In the genomic region with DNA sequence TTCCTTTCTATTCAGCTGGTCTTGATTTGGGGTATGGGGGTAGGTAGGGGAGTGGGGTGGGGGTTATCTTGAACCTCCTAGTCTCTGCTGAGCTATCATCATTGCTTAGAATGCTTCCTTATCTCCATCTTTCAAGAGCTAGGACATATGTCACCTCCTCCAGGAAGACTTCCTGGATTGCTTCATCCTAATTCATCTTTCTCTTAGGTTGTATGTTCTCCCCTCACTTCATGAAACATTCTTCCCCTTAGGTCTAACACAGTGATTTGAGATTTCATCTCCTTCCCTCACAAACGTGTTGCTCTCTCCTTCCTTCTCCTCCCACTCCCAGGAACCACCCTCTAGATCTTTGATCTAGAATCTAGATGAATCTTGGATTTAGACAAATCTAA, we compare ENCODE assay signal across 14 cellular contexts. TPM values are rescaled to one million over a fixed set of nuclear protein-coding genes. Genes with fewer than 3 reads are reported as not detected.
DNase-seq lines count a peak whose midpoint lies in the region; ATAC-seq, FAIRE-seq and TF ChIP-seq lines count a peak whose summit lies in the region.
"Had no signal": no experiment of that assay in that cellular context is flagged by ENCODE, and none has a peak within 500 bp of the region (broad histone marks: within the 10 kb centered on the region; RNA-seq: fewer than 3 reads in every experiment).

No MANE protein-coding gene starts in this region.

- FAIRE-seq in astrocyte (lab: Jason Lieb, UNC): no peak

- H2AFZ ChIP-seq in astrocyte (ENCODE audit: low read depth, low read length): no peak overlapping the region

- no peaks in the 10 kb centered on the region for H3K27me3 Mint-ChIP-seq in Caco-2 (ENCODE audit: insufficient read depth, unreplicated experiment)
- H3K27me3 Mint-ChIP-seq in astrocyte (ENCODE audit: low read depth, unreplicated experiment): no peaks in the 10 kb centered on the region

- peaks cover 15% of the 10 kb centered on the region for H3K36me3 Mint-ChIP-seq in Caco-2 (ENCODE audit: insufficient read depth, unreplicated experiment)
- peaks cover 7% of the 10 kb centered on the region for H3K36me3 Mint-ChIP-seq in astrocyte (ENCODE audit: low read depth, unreplicated experiment)

- H3K4me3 Mint-ChIP-seq in Caco-2 (ENCODE audit: unreplicated experiment) (peak overlapping the region; percentile 39), astrocyte (ENCODE audit: unreplicated experiment) (peak overlapping the region; percentile 27)
- H3K4me3 Mint-ChIP-seq: activated T-helper 1 cell treated with anti-CD3 and anti-CD28 coated beads, Interleukin-12 subunit alpha, Interleukin-12 subunit beta, Interleukin-2, Interleukin-4 antibody, amounts not matched to agents 30 ng/mL and 10 ng/mL and 1 ng/mL, durations not matched to agents 14 hours and 24 hours and 36 hours had no signal

- H3K79me2 ChIP-seq in astrocyte (ENCODE audit: insufficient read depth, low read length): peaks cover 20% of the 10 kb centered on the region

- CTCF ChIA-PET in Caco-2 (lab: Charles Lee): interaction anchor here (0.7 to 1.0 kb wide), 2 partner anchors 56 to 78 kb away, joined by 3 to 7 read pairs; no protein-coding TSS in a partner anchor

- H3K4me3 ChIP-seq in Caco-2 (ENCODE audit: low read depth, low read length) (no peak overlapping the region), astrocyte (ENCODE audit: insufficient read depth, low read depth, low read length) (no peak overlapping the region), liver (ENCODE audit: low read depth in 1 of 3, low read length in 3 of 3) (no peak overlapping the region), spleen (no peak overlapping the region)

- H4K20me1 ChIP-seq in astrocyte (ENCODE audit: insufficient read depth, low read length): peaks cover 4% of the 10 kb centered on the region

- no peak for TF ChIP-seq POLR2A in spleen (IDR thresholded peaks at IDR 0.05)

- H3K36me3 ChIP-seq in Caco-2 (ENCODE audit: control insufficient read depth, insufficient read depth, low read length) (no peaks in the 10 kb centered on the region), astrocyte (ENCODE audit: insufficient read depth, low read length) (no peaks in the 10 kb centered on the region), liver (ENCODE audit: control insufficient read depth in 4 of 4, insufficient read depth in 3 of 4, low read depth in 1 of 4, low read length in 3 of 4) (no peaks in the 10 kb centered on the region), spleen (peaks cover 0 to 5% (median 0%) of the 10 kb centered on the region in 6 donors)
- H3K36me3 ChIP-seq: BE2C, brain microvascular endothelial cell had no signal

- no peak for DNase-seq in Caco-2
- DNase-seq in astrocyte (ENCODE audit: low read depth): no peak
- DNase-seq in spleen: no peak
- DNase-seq in posterior vena cava (ENCODE audit: low spot score): no peak
- DNase-seq in NOMO-1 treated with DMSO at 0.1 percent for 48 hours (lab: John Stamatoyannopoulos, UW; ENCODE audit: unreplicated experiment): no peak
- DNase-seq: activated CD4-positive, alpha-beta T cell treated with anti-CD3 and anti-CD28 coated beads for 4 hours; BE2C had no signal

- H3K27ac Mint-ChIP-seq in Caco-2 (ENCODE audit: unreplicated experiment): peak overlapping the region; percentile 79
- no peak overlapping the region for H3K27ac Mint-ChIP-seq in astrocyte (ENCODE audit: unreplicated experiment)
- H3K27ac Mint-ChIP-seq: activated T-helper 1 cell treated with anti-CD3 and anti-CD28 coated beads, Interleukin-12 subunit alpha, Interleukin-12 subunit beta, Interleukin-2, Interleukin-4 antibody, amounts not matched to agents 30 ng/mL and 10 ng/mL and 1 ng/mL, durations not matched to agents 14 hours and 24 hours and 36 hours had no signal

- TF ChIP-seq CTCF in Caco-2 (IDR thresholded peaks at IDR 0.05; ENCODE audit: insufficient read depth in 1 of 2, low read depth in 1 of 2, low read length in 1 of 2, severe bottlenecking in 1 of 2, unreplicated experiment in 1 of 2) (no peak), astrocyte (IDR thresholded peaks at IDR 0.05; ENCODE audit: insufficient read depth, low read depth, low read length) (no peak), liver (IDR thresholded peaks at IDR 0.05; ENCODE audit: low read depth, low read length, missing input control) (no peak), spleen (IDR thresholded peaks at IDR 0.05 in 8 of 11, conservative IDR thresholded peaks at IDR 0.05 in 3 of 11) (no peak)

- H3K9me3 Mint-ChIP-seq in Caco-2 (ENCODE audit: unreplicated experiment): no peaks in the 10 kb centered on the region
- no peaks in the 10 kb centered on the region for H3K9me3 Mint-ChIP-seq in astrocyte (ENCODE audit: unreplicated experiment)
- H3K9me3 Mint-ChIP-seq: activated T-helper 1 cell treated with anti-CD3 and anti-CD28 coated beads, Interleukin-12 subunit alpha, Interleukin-12 subunit beta, Interleukin-2, Interleukin-4 antibody, amounts not matched to agents 30 ng/mL and 10 ng/mL and 1 ng/mL, durations not matched to agents 14 hours and 24 hours and 36 hours had no signal

- no peaks in the 10 kb centered on the region for H3K27me3 ChIP-seq in Caco-2 (replicated peaks; ENCODE audit: control insufficient read depth, insufficient read depth, low read length)
- H3K27me3 ChIP-seq in astrocyte (ENCODE audit: insufficient read depth, low read length): no peaks in the 10 kb centered on the region
- H3K27me3 ChIP-seq in liver (ENCODE audit: control insufficient read depth in 4 of 4, insufficient read depth in 4 of 4, low read length in 3 of 4): no peaks in the 10 kb centered on the region
- H3K27me3 ChIP-seq in spleen (replicated peaks in 1 of 7): no peaks in the 10 kb centered on the region
- H3K27me3 ChIP-seq: BE2C, brain microvascular endothelial cell had no signal

- no peaks in the 10 kb centered on the region for H3K9me3 ChIP-seq in Caco-2
- no peaks in the 10 kb centered on the region for H3K9me3 ChIP-seq in astrocyte (ENCODE audit: insufficient read depth, low read depth, low read length)
- no peaks in the 10 kb centered on the region for H3K9me3 ChIP-seq in liver (ENCODE audit: control insufficient read depth in 4 of 4, low read length in 3 of 4)
- H3K9me3 ChIP-seq in spleen: no peaks in the 10 kb centered on the region
- H3K9me3 ChIP-seq: BE2C had no signal

- TF ChIP-seq RAD21 in liver (IDR thresholded peaks at IDR 0.05): no peak

- peak overlapping the region; percentile 76 for H3K4me2 ChIP-seq in astrocyte (ENCODE audit: low read length)

- peak overlapping the region; percentile 90 for H3K9ac ChIP-seq in astrocyte (ENCODE audit: low read length)
- no peak overlapping the region for H3K9ac ChIP-seq in liver (ENCODE audit: low read depth in 1 of 2, low read length in 2 of 2)

- peaks cover 66% of the 10 kb centered on the region for H3K4me1 ChIP-seq in Caco-2
- peaks cover 76% of the 10 kb centered on the region for H3K4me1 ChIP-seq in astrocyte (ENCODE audit: insufficient read depth, low read length)
- H3K4me1 ChIP-seq in liver (ENCODE audit: control insufficient read depth in 4 of 4, insufficient read depth in 4 of 4, low read length in 3 of 4): peaks cover 18 to 77% (median 67%) of the 10 kb centered on the region in 4 donors
- peaks cover 14 to 88% (median 46%) of the 10 kb centered on the region in 6 donors for H3K4me1 ChIP-seq in spleen

- 15% methylated on average over 1 of the region's 1 CpG for WGBS in liver
- WGBS in spleen, 5 donors: 19 to 50% (median 32%) methylated on average over 1 of the region's 1 CpG

- intact Hi-C loops in Caco-2 (cut with micrococcal nuclease; ENCODE audit: unreplicated experiment) (no loop called here), spleen (cut with DNase I; ENCODE audit: low total_unique reads) (no loop called here), posterior vena cava (cut with DNase I) (no loop called here)

- H3K27ac ChIP-seq in astrocyte (ENCODE audit: low read depth, low read length) (peak overlapping the region; percentile 75), liver (ENCODE audit: low read depth in 1 of 2, low read length in 2 of 2) (peak overlapping the region; percentile 83 to 99), spleen (peak overlapping the region in 5 of 8 donors; percentile 83 to 89 (median 86))

- no TSS peak for BruUV-seq in Caco-2 (replicated peaks; lab: Mats Ljungman, UMichigan)

- ATAC-seq in HG03520 (IDR thresholded peaks at IDR 0.05; ENCODE audit: unreplicated experiment): no peak
- no peak for ATAC-seq in GM19351 (IDR thresholded peaks at IDR 0.05; ENCODE audit: unreplicated experiment)

- POLR2A ChIA-PET in Caco-2 (lab: Charles Lee): interaction anchor here (0.5 to 1.2 kb wide), 3 partner anchors 63 to 678 kb away, joined by 3 to 5 read pairs (median 3); a partner anchor contains a TSS

- H3K4me1 Mint-ChIP-seq in Caco-2 (ENCODE audit: low read depth, unreplicated experiment) (peaks cover 49% of the 10 kb centered on the region), astrocyte (ENCODE audit: low read depth, unreplicated experiment) (peaks cover 71% of the 10 kb centered on the region)

TF ChIP-seq in liver, 16 proteins besides CTCF, POLR2A, EP300 and RAD21 (continues in another document):
- TF ChIP-seq RXRA (IDR thresholded peaks at IDR 0.05) (no peak), FOXA1 (IDR thresholded peaks at IDR 0.05) (no peak), HNF4A (conservative IDR thresholded peaks at IDR 0.05) (no peak), SP1 (IDR thresholded peaks at IDR 0.05) (no peak)

RNA-seq across cellular contexts. Expression of a gene that starts 2.4 kb away (rescaled TPM):
- total RNA-seq in Caco-2 (2022): 22.4 and 25.1 TPM in 2 replicates
- total RNA-seq in astrocyte: 40.2 and 68.9 TPM in 2 replicates
- 10 to 100 TPM in 1 of 2 donors, 1 to 10 TPM in 1; 1.1 to 17.5 TPM for total RNA-seq in liver
- 10 to 100 TPM in 1 of 2 donors, 1 to 10 TPM in 1; 3.9 to 36.6 TPM for polyA plus RNA-seq in liver
- 100 to 1,000 TPM in 2 of 7 donors, 10 to 100 TPM in 5; 38.9 to 133 (median 68.9) TPM for total RNA-seq in spleen
- 10 to 100 TPM in 1 of 3 donors, 1 to 10 TPM in 2; 6.9 to 28.0 (median 9.3) TPM for polyA plus RNA-seq in spleen
- total RNA-seq in posterior vena cava: 100 to 1,000 TPM; 183 to 218 TPM
- total RNA-seq: activated T-helper 1 cell treated with anti-CD3 and anti-CD28 coated beads, Interleukin-12 subunit alpha, Interleukin-12 subunit beta, Interleukin-2, Interleukin-4 antibody, amounts not matched to agents 30 ng/mL and 10 ng/mL and 1 ng/mL, durations not matched to agents 14 hours and 24 hours and 36 hours; T-helper 1 cell treated with Interleukin-12 subunit alpha and Interleukin-12 subunit beta and Interleukin-4 antibody, amounts not matched to agents 30 ng/mL and 1 ng/mL, for 36 hours had no signal

RNA-seq across cellular contexts. Expression of a gene that starts 23.0 kb away (rescaled TPM):
- total RNA-seq in Caco-2 (2022): not detected in 2 replicates
- total RNA-seq in astrocyte: 5.5 and 9.4 TPM in 2 replicates
- total RNA-seq in liver: under 1 TPM in 1 of 2 donors, not detected in 1; 0.09 TPM
- under 1 TPM; 0.03 to 0.04 TPM for polyA plus RNA-seq in liver
- 1 to 10 TPM in 3 of 7 donors, under 1 TPM in 3, not detected in 1; 0.26 to 1.2 (median 0.81) TPM for total RNA-seq in spleen
- polyA plus RNA-seq in spleen: under 1 TPM; 0.04 to 0.32 (median 0.14) TPM
- 1 to 10 TPM in 1 of 2 donors, under 1 TPM in 1; 0.57 to 1.3 TPM for total RNA-seq in posterior vena cava
- total RNA-seq: Daoy; T-helper 1 cell treated with Interleukin-12 subunit alpha and Interleukin-12 subunit beta and Interleukin-4 antibody, amounts not matched to agents 30 ng/mL and 1 ng/mL, for 36 hours had no signal
